In the genomic region with DNA sequence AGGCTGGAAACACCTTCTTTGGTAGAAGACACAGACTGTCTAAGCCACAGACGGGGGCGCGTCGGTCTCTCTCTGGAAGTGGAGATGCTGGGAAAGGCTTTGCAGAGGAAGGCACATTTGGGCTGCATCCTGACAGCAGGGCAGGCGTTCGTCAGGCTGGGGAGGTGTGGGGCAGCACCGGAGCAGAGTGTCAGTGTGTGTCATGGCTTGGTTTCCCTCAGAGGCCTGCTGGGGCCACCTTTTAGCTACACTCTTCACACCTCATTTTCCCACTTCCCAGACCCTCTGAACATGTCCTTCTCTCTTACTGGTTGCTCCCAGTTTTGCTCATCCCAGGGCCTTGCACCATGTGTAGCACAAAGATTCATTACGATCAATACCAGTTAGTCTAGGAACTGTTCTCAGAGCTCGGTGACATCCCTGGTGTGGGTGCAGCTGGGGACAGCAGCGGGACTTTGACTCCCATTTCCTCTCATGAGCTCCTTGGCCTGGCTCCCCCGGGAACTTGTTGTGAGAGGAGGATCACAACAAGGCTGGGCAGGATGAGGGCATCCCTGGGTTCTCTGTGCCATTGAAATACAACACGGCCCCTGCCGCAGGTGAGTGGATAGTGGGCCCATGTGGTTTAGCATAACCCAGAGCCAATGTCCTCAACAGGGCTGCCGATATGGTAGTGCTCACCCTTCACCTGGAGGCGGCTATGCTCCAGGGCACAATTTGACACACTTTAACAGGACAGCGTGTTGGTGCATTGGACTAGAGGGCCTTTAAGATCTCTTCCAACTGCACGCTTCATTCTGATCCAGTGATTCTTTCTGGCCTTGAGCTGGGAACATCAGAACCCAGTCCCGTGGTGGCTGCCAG, we compare ENCODE assay signal across 13 cellular contexts. TPM values are rescaled to one million over a fixed set of nuclear protein-coding genes. Genes with fewer than 3 reads are reported as not detected.
DNase-seq lines count a peak whose midpoint lies in the region; ATAC-seq and FAIRE-seq lines count a peak whose summit lies in the region.
"Had no signal": no experiment of that assay in that cellular context is flagged by ENCODE, and none has a peak within 500 bp of the region (broad histone marks: within the 10 kb centered on the region; RNA-seq: fewer than 3 reads in every experiment).

No MANE protein-coding gene starts in this region.

- no peaks in the 10 kb centered on the region for H3K9me3 ChIP-seq in small intestine (ENCODE audit: control insufficient read depth, low read depth)

- H3K27ac Mint-ChIP-seq in activated CD8-positive, alpha-beta memory T cell treated with anti-CD3 and anti-CD28 coated beads, Interleukin-2, amount 10 ng/mL, durations not matched to agents 7 days and 5 days = peak overlapping the region; percentile 60
- peak overlapping the region; percentile 87 to 100 for H3K27ac Mint-ChIP-seq in T-cell
- H3K27ac Mint-ChIP-seq in stimulated activated memory B cell treated with anti-CD40 and anti-IgM and Interleukin-4, amounts not matched to agents 10 μg/mL and 1 μg/mL and 100 μg/mL, for 72 hours = peak overlapping the region; percentile 87
- H3K27ac Mint-ChIP-seq: nephron had no signal

- CTCF ChIA-PET in activated CD8-positive, alpha-beta memory T cell treated with anti-CD3 and anti-CD28 coated beads, Interleukin-2, amount 10 ng/mL, durations not matched to agents 7 days and 5 days (lab: Charles Lee) = interaction anchor here (0.8 to 5.2 kb wide), 14 partner anchors 10 to 1048 kb away, joined by 3 to 44 read pairs (median 4); a partner anchor contains a TSS
- CTCF ChIA-PET in T-cell (lab: Charles Lee) = interaction anchor here (0.6 to 1.9 kb wide), 23 partner anchors 10 to 212 kb away, joined by 3 to 25 read pairs (median 3); a partner anchor contains a TSS

- no peaks in the 10 kb centered on the region for H3K9me3 Mint-ChIP-seq in activated CD8-positive, alpha-beta memory T cell treated with anti-CD3 and anti-CD28 coated beads, Interleukin-2, amount 10 ng/mL, durations not matched to agents 7 days and 5 days (ENCODE audit: low read depth)
- no peaks in the 10 kb centered on the region for H3K9me3 Mint-ChIP-seq in T-cell
- no peaks in the 10 kb centered on the region for H3K9me3 Mint-ChIP-seq in stimulated activated memory B cell treated with anti-CD40 and anti-IgM and Interleukin-4, amounts not matched to agents 10 μg/mL and 1 μg/mL and 100 μg/mL, for 72 hours
- H3K9me3 Mint-ChIP-seq: nephron had no signal

- H3K36me3 Mint-ChIP-seq in activated CD8-positive, alpha-beta memory T cell treated with anti-CD3 and anti-CD28 coated beads, Interleukin-2, amount 10 ng/mL, durations not matched to agents 7 days and 5 days = no peaks in the 10 kb centered on the region
- H3K36me3 Mint-ChIP-seq in T-cell = no peaks in the 10 kb centered on the region
- H3K36me3 Mint-ChIP-seq in stimulated activated memory B cell treated with anti-CD40 and anti-IgM and Interleukin-4, amounts not matched to agents 10 μg/mL and 1 μg/mL and 100 μg/mL, for 72 hours = no peaks in the 10 kb centered on the region

- peaks cover 65% of the 10 kb centered on the region for H3K4me1 Mint-ChIP-seq in activated CD8-positive, alpha-beta memory T cell treated with anti-CD3 and anti-CD28 coated beads, Interleukin-2, amount 10 ng/mL, durations not matched to agents 7 days and 5 days
- H3K4me1 Mint-ChIP-seq in T-cell = peaks cover 71 to 85% (median 72%) of the 10 kb centered on the region in 3 donors
- H3K4me1 Mint-ChIP-seq in stimulated activated memory B cell treated with anti-CD40 and anti-IgM and Interleukin-4, amounts not matched to agents 10 μg/mL and 1 μg/mL and 100 μg/mL, for 72 hours = peaks cover 72% of the 10 kb centered on the region
- H3K4me1 Mint-ChIP-seq: nephron had no signal

- no peaks in the 10 kb centered on the region for H3K4me1 ChIP-seq in small intestine (ENCODE audit: control insufficient read depth in 2 of 2, insufficient read depth in 1 of 2, low read depth in 1 of 2, low read length in 1 of 2)

- FAIRE-seq in small intestine (lab: Jason Lieb, UNC) = no peak
- FAIRE-seq: TTC549 had no signal

- no peak overlapping the region for H3K4me3 Mint-ChIP-seq in activated CD8-positive, alpha-beta memory T cell treated with anti-CD3 and anti-CD28 coated beads, Interleukin-2, amount 10 ng/mL, durations not matched to agents 7 days and 5 days
- peak overlapping the region; percentile 61 to 94 (median 64) for H3K4me3 Mint-ChIP-seq in T-cell
- peak overlapping the region; percentile 63 for H3K4me3 Mint-ChIP-seq in stimulated activated memory B cell treated with anti-CD40 and anti-IgM and Interleukin-4, amounts not matched to agents 10 μg/mL and 1 μg/mL and 100 μg/mL, for 72 hours
- H3K4me3 Mint-ChIP-seq: nephron had no signal

- DNase-seq in activated CD8-positive, alpha-beta memory T cell treated with anti-CD3 and anti-CD28 coated beads, Interleukin-2, amount 10 ng/mL, durations not matched to agents 7 days and 5 days = no peak
- no peak for DNase-seq in activated CD8-positive, alpha-beta memory T cell treated with anti-CD3 and anti-CD28 coated beads for 24 hours
- DNase-seq in T-cell (no peak), hypothalamus (lab: John Stamatoyannopoulos, UW) (no peak), inferior parietal cortex (ENCODE audit: extremely low spot score) (no peak), small intestine (no peak)
- DNase-seq: foreskin melanocyte had no signal

- H3K27me3 ChIP-seq in small intestine (ENCODE audit: control insufficient read depth in 2 of 2, insufficient read depth in 2 of 2, low read length in 2 of 2) = no peaks in the 10 kb centered on the region

- no peak for ATAC-seq in activated CD8-positive, alpha-beta memory T cell treated with anti-CD3 and anti-CD28 coated beads, Interleukin-2, amount 10 ng/mL, durations not matched to agents 7 days and 5 days
- ATAC-seq in HG02610 (IDR thresholded peaks at IDR 0.05; ENCODE audit: unreplicated experiment) (peak; percentile 13), T-cell (replicated peaks in 1 of 4) (peak in 1 of 4 experiments; percentile 9)
- peak; percentile 81 for ATAC-seq in stimulated activated memory B cell treated with anti-CD40 and anti-IgM and Interleukin-4, amounts not matched to agents 10 μg/mL and 1 μg/mL and 100 μg/mL, for 72 hours

- WGBS in small intestine, 3 donors = 76 to 77% (median 77%) methylated on average over 18 of the region's 18 CpGs

- H3K36me3 ChIP-seq in small intestine (ENCODE audit: control insufficient read depth in 2 of 2, insufficient read depth in 2 of 2, low read length in 2 of 2) = no peaks in the 10 kb centered on the region

- no peaks in the 10 kb centered on the region for H3K27me3 Mint-ChIP-seq in activated CD8-positive, alpha-beta memory T cell treated with anti-CD3 and anti-CD28 coated beads, Interleukin-2, amount 10 ng/mL, durations not matched to agents 7 days and 5 days
- no peaks in the 10 kb centered on the region for H3K27me3 Mint-ChIP-seq in T-cell
- no peaks in the 10 kb centered on the region for H3K27me3 Mint-ChIP-seq in stimulated activated memory B cell treated with anti-CD40 and anti-IgM and Interleukin-4, amounts not matched to agents 10 μg/mL and 1 μg/mL and 100 μg/mL, for 72 hours

- POLR2A ChIA-PET in T-cell (lab: Charles Lee) = interaction anchor here (0.5 to 3.4 kb wide), 12 partner anchors 11 to 1314 kb away, joined by 3 to 32 read pairs (median 4); a partner anchor contains a TSS

- H3K27ac ChIP-seq in small intestine (ENCODE audit: low read depth in 1 of 2, low read length in 1 of 2) = no peak overlapping the region

- no peak overlapping the region for H3K4me3 ChIP-seq in small intestine (ENCODE audit: low read depth in 1 of 2, low read length in 2 of 2)

RNA-seq across cellular contexts. Expression of a gene that starts 33.0 kb away (rescaled TPM):
- total RNA-seq in activated CD8-positive, alpha-beta memory T cell treated with anti-CD3 and anti-CD28 coated beads, Interleukin-2, amount 10 ng/mL, durations not matched to agents 7 days and 5 days = 100 to 1,000 TPM in 1 of 2 experiments, 10 to 100 TPM in 1; 90.7 to 110 TPM
- 10 to 100 TPM; 72.6 to 80.8 (median 75.8) TPM for total RNA-seq in T-cell
- polyA plus RNA-seq in small intestine = 10 to 100 TPM; 75.4 to 94.8 (median 76.1) TPM

RNA-seq across cellular contexts. Expression of a gene that starts 49.4 kb away (rescaled TPM):
- 10 to 100 TPM; 43.5 to 83.9 TPM for total RNA-seq in activated CD8-positive, alpha-beta memory T cell treated with anti-CD3 and anti-CD28 coated beads, Interleukin-2, amount 10 ng/mL, durations not matched to agents 7 days and 5 days
- 100 to 1,000 TPM; 173 to 438 (median 340) TPM for total RNA-seq in T-cell
- 1 to 10 TPM in 1 of 3 donors, not detected in 2; 1.7 TPM for polyA plus RNA-seq in small intestine
- total RNA-seq: HT-29, NCI-H460 had no signal

RNA-seq across cellular contexts. Expression of a gene that starts 50.3 kb away (rescaled TPM):
- not detected for total RNA-seq in activated CD8-positive, alpha-beta memory T cell treated with anti-CD3 and anti-CD28 coated beads, Interleukin-2, amount 10 ng/mL, durations not matched to agents 7 days and 5 days
- total RNA-seq in T-cell = not detected
- polyA plus RNA-seq in small intestine = 1 to 10 TPM; 1.2 to 5.1 (median 3.6) TPM
- total RNA-seq: HT-29, NCI-H460 had no signal
